ENCODE assay signal across 9 cellular contexts in the genomic region with DNA sequence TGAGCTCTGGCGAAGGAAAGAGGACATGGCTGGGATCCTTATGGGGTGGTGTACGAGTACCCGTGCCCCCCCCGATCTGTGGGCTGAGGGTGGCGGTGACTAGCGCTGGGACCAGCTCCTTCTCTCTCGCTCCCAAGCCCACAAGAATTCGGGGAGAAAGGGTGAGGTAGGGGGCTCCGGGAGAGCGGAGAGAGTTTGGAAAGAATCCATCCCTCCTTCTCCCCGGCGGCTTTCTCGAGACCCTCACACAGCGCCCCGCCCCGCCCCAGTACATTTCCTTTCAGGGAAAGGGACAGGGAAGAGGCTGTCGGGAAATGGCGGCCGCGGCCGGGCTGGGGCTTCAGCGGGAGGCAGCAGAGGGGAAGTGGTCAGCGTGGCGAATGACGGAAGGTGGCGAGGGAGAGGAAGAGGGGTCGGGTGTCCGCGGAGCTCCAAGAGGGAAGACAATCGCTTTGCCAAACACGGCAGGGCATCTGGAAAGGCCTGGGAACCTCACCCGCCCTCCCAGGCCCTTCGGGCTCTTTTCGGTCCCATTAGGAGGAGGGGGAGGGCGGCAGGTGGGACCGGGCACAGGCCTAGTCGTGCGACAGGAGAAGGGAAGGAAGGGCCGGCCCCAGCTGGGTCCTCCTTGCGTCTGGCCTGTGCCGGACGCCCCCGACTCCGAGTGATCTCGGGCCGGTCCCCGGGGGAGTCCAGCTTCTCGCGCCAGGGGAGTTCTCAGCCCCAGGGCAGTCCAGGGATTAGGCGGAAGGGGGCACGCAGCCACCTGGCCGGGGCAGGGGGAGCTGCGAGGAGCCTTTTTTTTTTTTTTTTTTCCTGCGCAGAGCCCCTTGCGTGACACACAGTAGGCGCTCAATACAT. TPM values are rescaled to one million over a fixed set of nuclear protein-coding genes. Genes with fewer than 3 reads are reported as not detected.
DNase-seq lines count a peak whose midpoint lies in the region; ATAC-seq and TF ChIP-seq lines count a peak whose summit lies in the region.
"Had no signal": no experiment of that assay in that cellular context is flagged by ENCODE, and none has a peak within 500 bp of the region (broad histone marks: within the 10 kb centered on the region; RNA-seq: fewer than 3 reads in every experiment).

No MANE protein-coding gene starts in this region.

- TF ChIP-seq CTCF in ascending aorta (IDR thresholded peaks at IDR 0.05), result no peak

- peak; percentile 3 to 6 for DNase-seq in NCI-H187 (lab: John Stamatoyannopoulos, UW)
- DNase-seq in NCI-H187 treated with DMSO at 0.1 percent for 48 hours (lab: John Stamatoyannopoulos, UW), result no peak
- DNase-seq in RKO (ENCODE audit: low spot score), result peak; percentile 32
- DNase-seq in ascending aorta (ENCODE audit: low spot score in 2 of 2), result peak in 1 of 2 donors; percentile 84
- DNase-seq in right cardiac atrium, result peak; percentile 70 to 90 (median 88)
- DNase-seq in putamen (ENCODE audit: low spot score), result peak; percentile 39
- DNase-seq: DND-41 had no signal

- H3K4me3 ChIP-seq in ascending aorta, result peak overlapping the region; percentile 66 to 71
- H3K4me3 ChIP-seq in right cardiac atrium (ENCODE audit: low read length), result peak overlapping the region; percentile 93

- H3K36me3 ChIP-seq in ascending aorta, result no peaks in the 10 kb centered on the region

- H3K27ac ChIP-seq in ascending aorta, result peak overlapping the region; percentile 93 to 95
- H3K27ac ChIP-seq in right cardiac atrium (ENCODE audit: low read length), result peak overlapping the region; percentile 98

- ATAC-seq in HG02884 (IDR thresholded peaks at IDR 0.05; ENCODE audit: unreplicated experiment), result peak; percentile 39
- ATAC-seq in right cardiac atrium, result peak; percentile 91 to 92
- no peak for ATAC-seq in GM19328 (IDR thresholded peaks at IDR 0.05; ENCODE audit: unreplicated experiment)

- WGBS in right cardiac atrium, result under 1% methylated on average over 55 of the region's 56 CpGs

- intact Hi-C loops in ascending aorta (cut with DNase I), result loop anchor here (1.0 to 10.0 kb wide), 4 partner anchors 9 to 1237 kb away; a partner anchor contains a TSS
- intact Hi-C loops in right cardiac atrium (cut with DNase I), result loop anchor here in 1 of 4 donors (10.0 kb wide), 1 partner anchor 387 kb away; no protein-coding TSS in a partner anchor

- no peaks in the 10 kb centered on the region for H3K9me3 ChIP-seq in ascending aorta
- no peaks in the 10 kb centered on the region for H3K9me3 ChIP-seq in right cardiac atrium (ENCODE audit: control insufficient read depth, low read length)

- H3K27me3 ChIP-seq in ascending aorta (no peaks in the 10 kb centered on the region), right cardiac atrium (ENCODE audit: control insufficient read depth, insufficient read depth) (no peaks in the 10 kb centered on the region)

- peaks cover 0 to 4% of the 10 kb centered on the region in 2 donors for H3K4me1 ChIP-seq in ascending aorta
- H3K4me1 ChIP-seq in right cardiac atrium (ENCODE audit: control insufficient read depth, insufficient read depth, low read length), result no peaks in the 10 kb centered on the region

RNA-seq across cellular contexts. Expression of a gene that starts 10.2 kb away (rescaled TPM):
- 21.4 TPM for total RNA-seq in ascending aorta
- 10 to 100 TPM; 54.6 to 69.4 (median 58.8) TPM for total RNA-seq in right cardiac atrium
- polyA plus RNA-seq in right cardiac atrium, result 53.3 TPM

RNA-seq across cellular contexts. Expression of a gene that starts 10.5 kb away (rescaled TPM):
- 9.0 TPM for total RNA-seq in ascending aorta
- total RNA-seq in right cardiac atrium, result 10 to 100 TPM; 10.4 to 20.5 (median 17.9) TPM
- polyA plus RNA-seq in right cardiac atrium, result 20.7 TPM

RNA-seq across cellular contexts. Expression of a gene that starts 27.4 kb away (rescaled TPM):
- total RNA-seq in ascending aorta (822 TPM), right cardiac atrium (100 to 1,000 TPM in 2 of 4 donors, 10 to 100 TPM in 2; 71.2 to 109 (median 99.8) TPM)
- polyA plus RNA-seq in right cardiac atrium, result 1,005 TPM

RNA-seq across cellular contexts. Expression of a gene that starts 32.2 kb away (rescaled TPM):
- 0.64 TPM for total RNA-seq in ascending aorta
- total RNA-seq in right cardiac atrium, result 1 to 10 TPM; 1.6 to 3.6 (median 3.3) TPM
- polyA plus RNA-seq in right cardiac atrium, result 0.88 TPM
